Comparison of ENCODE assay signal across 23 cellular contexts in genomic region chr2:55159752-55160151, GRCh38.
"Had no signal": no experiment of that assay in that cellular context is flagged by ENCODE, and none has a peak within 500 bp of the region (broad histone marks: within the 10 kb centered on the region; RNA-seq: fewer than 3 reads in every experiment).

No MANE protein-coding gene starts in this region.

- DNase-seq: activated CD4-positive, alpha-beta T cell treated with anti-CD3 and anti-CD28 coated beads for 48 hours; activated CD4-positive, alpha-beta T cell treated with anti-CD3 and anti-CD28 coated beads, Interleukin-2, amount 50 U/mL, for 48 hours; activated CD8-positive, alpha-beta memory T cell treated with anti-CD3 and anti-CD28 coated beads for 24 hours; activated gamma-delta T cell; activated naive CD4-positive, alpha-beta T cell treated with anti-CD3 and anti-CD28 coated beads, Interleukin-2, amount 10 ng/mL, durations not matched to agents 7 days and 5 days; activated naive CD8-positive, alpha-beta T cell treated with anti-CD3 and anti-CD28 coated beads, Interleukin-2, amount 10 ng/mL, durations not matched to agents 7 days and 5 days; activated T-cell treated with anti-CD3 and anti-CD28 coated beads, Interleukin-2, amount 50 U/mL, for 24 hours; effector memory CD8-positive, alpha-beta T cell; foreskin keratinocyte; immature natural killer cell; naive B cell; stimulated activated CD4-positive, alpha-beta T cell treated with anti-CD3 and anti-CD28 coated beads, Interleukin-2, amount 100 ng/mL, for 48 hours; stimulated activated naive CD4-positive, alpha-beta T cell treated with Interleukin-2 at 50 U/mL for 16 hours; SW 1271; T-helper 9 cell; trophoblast cell; WERI-Rb-1 had no signal

- H3K27ac ChIP-seq: foreskin keratinocyte, parathyroid adenoma, WERI-Rb-1 had no signal

- H3K9me3 ChIP-seq: heart left ventricle, thoracic aorta, uterus had no signal

- H3K36me3 ChIP-seq: heart left ventricle, thoracic aorta, uterus, WERI-Rb-1 had no signal

- ATAC-seq: activated CD4-positive, CD25-positive, alpha-beta regulatory T cell treated with anti-CD3 and anti-CD28 coated beads, Interleukin-2, amount 50 U/mL, for 24 hours; effector memory CD8-positive, alpha-beta T cell had no signal

- H3K4me3 ChIP-seq: coronary artery, heart left ventricle, thoracic aorta, uterus had no signal

- H3K27me3 ChIP-seq: foreskin keratinocyte, heart left ventricle, uterus had no signal
